Comparison of ENCODE assay signal across 8 cellular contexts in genomic region chrX:131633285-131633917, GRCh38.
DNase-seq lines count a peak whose midpoint lies in the region; ATAC-seq and TF ChIP-seq lines count a peak whose summit lies in the region.

No MANE protein-coding gene starts in this region.

- H3K36me3 ChIP-seq in Peyer's patch (no peaks in the 10 kb centered on the region), gastroesophageal sphincter (no peaks in the 10 kb centered on the region), aorta (ENCODE audit: control insufficient read depth in 1 of 2, insufficient read depth in 2 of 2, low read length in 1 of 2) (no peaks in the 10 kb centered on the region)

- no peaks in the 10 kb centered on the region for H3K9me3 ChIP-seq in Peyer's patch
- no peaks in the 10 kb centered on the region for H3K9me3 ChIP-seq in gastroesophageal sphincter
- no peaks in the 10 kb centered on the region for H3K9me3 ChIP-seq in aorta (ENCODE audit: control insufficient read depth, low read length)

- H3K4me1 ChIP-seq in Peyer's patch (no peaks in the 10 kb centered on the region), gastroesophageal sphincter (no peaks in the 10 kb centered on the region), aorta (ENCODE audit: control insufficient read depth in 1 of 2, insufficient read depth in 2 of 2, low read length in 2 of 2) (no peaks in the 10 kb centered on the region)

- no peak for TF ChIP-seq POLR2A in Peyer's patch (IDR thresholded peaks at IDR 0.05)
- TF ChIP-seq POLR2A in gastroesophageal sphincter (IDR thresholded peaks at IDR 0.05) = no peak

- ATAC-seq in GM19467 (IDR thresholded peaks at IDR 0.05; ENCODE audit: unreplicated experiment) (peak; percentile 95), gastroesophageal sphincter (peak; percentile 67), aorta (ENCODE audit: low FRiP score) (no peak)

- no peak for TF ChIP-seq EP300 in gastroesophageal sphincter (IDR thresholded peaks at IDR 0.05)

- no peak overlapping the region for H3K4me3 ChIP-seq in Peyer's patch
- H3K4me3 ChIP-seq in gastroesophageal sphincter = no peak overlapping the region
- H3K4me3 ChIP-seq in aorta (ENCODE audit: low read length in 2 of 2) = no peak overlapping the region

- H3K27me3 ChIP-seq in Peyer's patch (no peaks in the 10 kb centered on the region), gastroesophageal sphincter (no peaks in the 10 kb centered on the region), aorta (ENCODE audit: control insufficient read depth in 1 of 2, insufficient read depth in 2 of 2, low read length in 1 of 2) (no peaks in the 10 kb centered on the region)

- TF ChIP-seq CTCF in Peyer's patch (IDR thresholded peaks at IDR 0.05) (peak in 5 of 6 experiments; percentile 16 to 57 (median 43)), gastroesophageal sphincter (IDR thresholded peaks at IDR 0.05) (peak; percentile 12 to 82 (median 26))

- no peak overlapping the region for H3K27ac ChIP-seq in Peyer's patch
- H3K27ac ChIP-seq in gastroesophageal sphincter = no peak overlapping the region
- H3K27ac ChIP-seq in aorta (ENCODE audit: low read depth in 1 of 2, low read length in 2 of 2) = no peak overlapping the region

- DNase-seq in DMS53 treated with DMSO at 0.1 percent for 48 hours (lab: John Stamatoyannopoulos, UW; ENCODE audit: unreplicated experiment) = peak; percentile 61
- DNase-seq in HT-29 (ENCODE audit: low spot score) = peak; percentile 72
- DNase-seq in Peyer's patch = peak in 2 of 3 donors; percentile 34 to 71
- peak; percentile 1 for DNase-seq in activated effector memory CD4-positive, alpha-beta T cell treated with Interleukin-2 at 50 U/mL for 16 hours
- peak in 7 of 10 donors; percentile 11 to 85 (median 50) for DNase-seq in posterior cingulate gyrus
- DNase-seq in aorta = no peak

- 45 to 64% methylated on average over 3 to 13 of the region's 13 CpGs for WGBS in gastroesophageal sphincter (ENCODE audit: low coverage in 1 of 2), 2 donors
- WGBS in aorta, 2 donors = 46 to 63% methylated on average over 13 of the region's 13 CpGs

- intact Hi-C loops in posterior cingulate gyrus (cut with DNase I) = loop anchor here (5.0 kb wide), 1 partner anchor 656 kb away; no protein-coding TSS in a partner anchor
- intact Hi-C loops in aorta (cut with DNase I) = loop anchor here (5.0 kb wide), 1 partner anchor 661 kb away; no protein-coding TSS in a partner anchor

Comparison
In these comparisons a context has a peak if more than half of its experiments do, and no peak if none do; other contexts are left out.
1. DNase-seq: peak in DMS53 treated with DMSO at 0.1 percent for 48 hours (single experiment), HT-29 (single experiment), Peyer's patch (2 of 3), activated effector memory CD4-positive, alpha-beta T cell treated with Interleukin-2 at 50 U/mL for 16 hours (single experiment) and posterior cingulate gyrus (7 of 10); none in aorta (0 of 2).